In genomic region chr15:22160283-22160682, GRCh38 we compare ENCODE assay signal across 8 cellular contexts.
DNase-seq lines count a peak whose midpoint lies in the region; ATAC-seq, FAIRE-seq and TF ChIP-seq lines count a peak whose summit lies in the region.
"Not testable (repeated sequence)": the region's sequence is repeated elsewhere in the genome, so short reads cannot be mapped to it uniquely, and the experiment has no call there.

No MANE protein-coding gene starts in this region.

- ATAC-seq in GM19025 (IDR thresholded peaks at IDR 0.05; ENCODE audit: low read depth, unreplicated experiment), result peak; percentile 25
- peak; percentile 26 for ATAC-seq in GM21381 (IDR thresholded peaks at IDR 0.05; ENCODE audit: unreplicated experiment)
- peak; percentile 15 for ATAC-seq in HG02610 (IDR thresholded peaks at IDR 0.05; ENCODE audit: unreplicated experiment)
- peak; percentile 21 for ATAC-seq in HG03060 (IDR thresholded peaks at IDR 0.05; ENCODE audit: low read depth, unreplicated experiment)
- peak; percentile 24 for ATAC-seq in HG03442 (IDR thresholded peaks at IDR 0.05; ENCODE audit: unreplicated experiment)
- ATAC-seq in activated T-cell treated with anti-CD3 and anti-CD28 coated beads, Interleukin-2, amount 50 U/mL, for 72 hours (replicated peaks in 1 of 2), result peak; percentile 67 to 70
- peak; percentile 81 to 86 for ATAC-seq in natural killer cell treated with Interleukin-12 subunit alpha and Interleukin-12 subunit beta and Interleukin-15 and Interleukin-18, amount 100 ng/mL, for 72 hours

- H3K27me3 Mint-ChIP-seq in activated T-cell treated with anti-CD3 and anti-CD28 coated beads, Interleukin-2, amount 50 U/mL, for 72 hours (ENCODE audit: low read depth); natural killer cell treated with Interleukin-12 subunit alpha and Interleukin-12 subunit beta and Interleukin-15 and Interleukin-18, amount 100 ng/mL, for 72 hours: not testable (repeated sequence)

- H3K36me3 Mint-ChIP-seq in activated T-cell treated with anti-CD3 and anti-CD28 coated beads, Interleukin-2, amount 50 U/mL, for 72 hours (ENCODE audit: insufficient read depth in 2 of 2); natural killer cell treated with Interleukin-12 subunit alpha and Interleukin-12 subunit beta and Interleukin-15 and Interleukin-18, amount 100 ng/mL, for 72 hours: not testable (repeated sequence)

- H3K27ac Mint-ChIP-seq in activated T-cell treated with anti-CD3 and anti-CD28 coated beads, Interleukin-2, amount 50 U/mL, for 72 hours; natural killer cell treated with Interleukin-12 subunit alpha and Interleukin-12 subunit beta and Interleukin-15 and Interleukin-18, amount 100 ng/mL, for 72 hours: not testable (repeated sequence)

- DNase-seq in GM12892 (ENCODE audit: insufficient read length); activated T-cell treated with anti-CD3 and anti-CD28 coated beads, Interleukin-2, amount 50 U/mL, for 72 hours; natural killer cell treated with Interleukin-12 subunit alpha and Interleukin-12 subunit beta and Interleukin-15 and Interleukin-18, amount 100 ng/mL, for 72 hours (ENCODE audit: low spot score): not testable (repeated sequence)

- not testable (repeated sequence) for H3K4me3 Mint-ChIP-seq in activated T-cell treated with anti-CD3 and anti-CD28 coated beads, Interleukin-2, amount 50 U/mL, for 72 hours; natural killer cell treated with Interleukin-12 subunit alpha and Interleukin-12 subunit beta and Interleukin-15 and Interleukin-18, amount 100 ng/mL, for 72 hours

- peak; percentile 63 for FAIRE-seq in GM12892 (lab: Jason Lieb, UNC)

- not testable (repeated sequence) for H3K9me3 Mint-ChIP-seq in activated T-cell treated with anti-CD3 and anti-CD28 coated beads, Interleukin-2, amount 50 U/mL, for 72 hours; natural killer cell treated with Interleukin-12 subunit alpha and Interleukin-12 subunit beta and Interleukin-15 and Interleukin-18, amount 100 ng/mL, for 72 hours

- not testable (repeated sequence) for H3K4me1 Mint-ChIP-seq in activated T-cell treated with anti-CD3 and anti-CD28 coated beads, Interleukin-2, amount 50 U/mL, for 72 hours (ENCODE audit: low read depth); natural killer cell treated with Interleukin-12 subunit alpha and Interleukin-12 subunit beta and Interleukin-15 and Interleukin-18, amount 100 ng/mL, for 72 hours (ENCODE audit: low read depth in 2 of 2)

- not testable (repeated sequence) for TF ChIP-seq POLR2A in GM12892 (IDR thresholded peaks at IDR 0.05; ENCODE audit: low read depth, low read length)

Comparison
In these comparisons a context has a peak if more than half of its experiments do, and no peak if none do; other contexts are left out.
1. ATAC-seq: peak in every context shown above with its lines; median percentile 84 in natural killer cell treated with Interleukin-12 subunit alpha and Interleukin-12 subunit beta and Interleukin-15 and Interleukin-18, amount 100 ng/mL, for 72 hours; 68 in activated T-cell treated with anti-CD3 and anti-CD28 coated beads, Interleukin-2, amount 50 U/mL, for 72 hours; 26 in GM21381; 25 in GM19025; 24 in HG03442; 21 in HG03060; 15 in HG02610.